In the genomic region with DNA sequence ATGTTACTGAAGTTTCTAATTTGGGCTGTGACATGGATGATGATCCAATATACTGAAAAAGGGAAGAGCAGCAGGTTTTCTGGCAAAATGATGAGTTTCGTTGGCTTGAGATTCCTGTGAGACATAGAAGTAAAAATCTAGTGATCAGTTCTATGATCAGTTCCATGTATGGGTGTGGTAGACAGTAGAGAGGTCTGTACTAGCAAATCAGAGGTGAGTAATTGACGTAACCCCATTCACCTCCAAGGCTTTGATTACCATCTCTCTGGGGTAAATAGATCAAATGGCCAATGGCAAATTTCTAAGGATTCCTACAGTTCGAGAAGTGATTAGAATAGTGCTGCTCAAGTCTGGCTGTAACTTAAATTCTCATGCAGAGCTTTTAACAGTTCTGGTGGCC, we compare ENCODE assay signal across 18 cellular contexts. TPM values are rescaled to one million over a fixed set of nuclear protein-coding genes. Genes with fewer than 3 reads are reported as not detected.
DNase-seq lines count a peak whose midpoint lies in the region; ATAC-seq lines count a peak whose summit lies in the region.
"Had no signal": no experiment of that assay in that cellular context is flagged by ENCODE, and none has a peak within 500 bp of the region (broad histone marks: within the 10 kb centered on the region; RNA-seq: fewer than 3 reads in every experiment).

No MANE protein-coding gene starts in this region.

- H3K4me3 Mint-ChIP-seq in CD8-positive, alpha-beta memory T cell, result peak overlapping the region; percentile 64 to 100 (median 75)
- peak overlapping the region; percentile 65 for H3K4me3 Mint-ChIP-seq in activated CD4-positive, alpha-beta memory T cell treated with anti-CD3 and anti-CD28 coated beads, Interleukin-2, amount 10 ng/mL, durations not matched to agents 7 days and 5 days
- H3K4me3 Mint-ChIP-seq in memory B cell, result peak overlapping the region; percentile 30
- H3K4me3 Mint-ChIP-seq: brain had no signal

- POLR2A ChIA-PET in CD8-positive, alpha-beta memory T cell (lab: Charles Lee), result no interaction called here
- POLR2A ChIA-PET in activated CD4-positive, alpha-beta memory T cell treated with anti-CD3 and anti-CD28 coated beads, Interleukin-2, amount 10 ng/mL, durations not matched to agents 7 days and 5 days (lab: Charles Lee), result interaction anchor here (1.2 to 10.9 kb wide), 6 partner anchors 68 to 359 kb away, joined by 4 to 611 read pairs (median 6); no protein-coding TSS in a partner anchor

- peak overlapping the region; percentile 71 to 97 (median 90) for H3K27ac Mint-ChIP-seq in CD8-positive, alpha-beta memory T cell
- peak overlapping the region; percentile 54 for H3K27ac Mint-ChIP-seq in activated CD4-positive, alpha-beta memory T cell treated with anti-CD3 and anti-CD28 coated beads, Interleukin-2, amount 10 ng/mL, durations not matched to agents 7 days and 5 days
- H3K27ac Mint-ChIP-seq in memory B cell, result peak overlapping the region; percentile 74

- peak overlapping the region; percentile 75 to 94 (median 86) for H3K4me2 ChIP-seq in BLaER1 treated with 17β-estradiol and CSF1 and Interleukin-3, amounts not matched to agents 10 nM and 100 nM

- H3K9me3 Mint-ChIP-seq in CD8-positive, alpha-beta memory T cell, result no peaks in the 10 kb centered on the region
- no peaks in the 10 kb centered on the region for H3K9me3 Mint-ChIP-seq in activated CD4-positive, alpha-beta memory T cell treated with anti-CD3 and anti-CD28 coated beads, Interleukin-2, amount 10 ng/mL, durations not matched to agents 7 days and 5 days
- no peaks in the 10 kb centered on the region for H3K9me3 Mint-ChIP-seq in memory B cell
- H3K9me3 Mint-ChIP-seq: brain had no signal

- peaks cover 68 to 85% (median 77%) of the 10 kb centered on the region in 3 donors for H3K4me1 Mint-ChIP-seq in CD8-positive, alpha-beta memory T cell
- H3K4me1 Mint-ChIP-seq in activated CD4-positive, alpha-beta memory T cell treated with anti-CD3 and anti-CD28 coated beads, Interleukin-2, amount 10 ng/mL, durations not matched to agents 7 days and 5 days, result peaks cover 69% of the 10 kb centered on the region
- H3K4me1 Mint-ChIP-seq in memory B cell, result peaks cover 62% of the 10 kb centered on the region

- CTCF ChIA-PET in CD8-positive, alpha-beta memory T cell (lab: Charles Lee), result interaction anchor here (1.6 kb wide), 1 partner anchor 9 kb away, joined by 4 read pairs; no protein-coding TSS in a partner anchor
- CTCF ChIA-PET in activated CD4-positive, alpha-beta memory T cell treated with anti-CD3 and anti-CD28 coated beads, Interleukin-2, amount 10 ng/mL, durations not matched to agents 7 days and 5 days (lab: Charles Lee), result no interaction called here

- H3K9me3 ChIP-seq in BLaER1 treated with 17β-estradiol and CSF1 and Interleukin-3, amounts not matched to agents 10 nM and 100 nM (replicated peaks in 1 of 11), result peaks cover 0 to 4% (median 0%) of the 10 kb centered on the region in 11 experiments; a peak in 1 of 22 replicates
- H3K9me3 ChIP-seq in CD8-positive, alpha-beta memory T cell (ENCODE audit: low read length), result no peaks in the 10 kb centered on the region
- H3K9me3 ChIP-seq: sigmoid colon had no signal

- H3K9ac ChIP-seq in BLaER1 treated with 17β-estradiol and CSF1 and Interleukin-3, amounts not matched to agents 10 nM and 100 nM, result peak overlapping the region in 7 of 11 experiments; percentile 32 to 99 (median 98); a peak in 9 of 22 replicates

- no peak for DNase-seq in CD8-positive, alpha-beta memory T cell
- DNase-seq in activated CD4-positive, alpha-beta memory T cell treated with anti-CD3 and anti-CD28 coated beads, Interleukin-2, amount 10 ng/mL, durations not matched to agents 7 days and 5 days, result no peak
- no peak for DNase-seq in memory B cell (ENCODE audit: low spot score in 2 of 2)
- no peak for DNase-seq in NCI-H526 (lab: John Stamatoyannopoulos, UW)
- DNase-seq: activated CD4-positive, alpha-beta T cell treated with anti-CD3 and anti-CD28 coated beads, Interleukin-2, amount 50 U/mL, for 4 hours; activated gamma-delta T cell; dermis blood vessel endothelial cell; GF-D8; left ventricle myocardium superior; NCI-H1048; NCI-H524 treated with DMSO at 0.1 percent for 48 hours; SIG-M5; sigmoid colon; stimulated activated CD4-positive, alpha-beta T cell treated with anti-CD3 and anti-CD28 coated beads, Interleukin-1b, Interleukin-23, amount 100 ng/mL, for 48 hours had no signal

- H3K27me3 ChIP-seq in BLaER1 treated with 17β-estradiol and CSF1 and Interleukin-3, amounts not matched to agents 10 nM and 100 nM, result no peaks in the 10 kb centered on the region
- no peaks in the 10 kb centered on the region for H3K27me3 ChIP-seq in CD8-positive, alpha-beta memory T cell (ENCODE audit: insufficient read depth, low read length, poor library complexity, severe bottlenecking)
- H3K27me3 ChIP-seq: sigmoid colon had no signal

- peaks cover under 1 to 86% (median 16%) of the 10 kb centered on the region in 3 donors for H3K36me3 Mint-ChIP-seq in CD8-positive, alpha-beta memory T cell
- peaks cover 85% of the 10 kb centered on the region for H3K36me3 Mint-ChIP-seq in activated CD4-positive, alpha-beta memory T cell treated with anti-CD3 and anti-CD28 coated beads, Interleukin-2, amount 10 ng/mL, durations not matched to agents 7 days and 5 days (ENCODE audit: low read depth)
- peaks cover 28% of the 10 kb centered on the region for H3K36me3 Mint-ChIP-seq in memory B cell
- H3K36me3 Mint-ChIP-seq: brain had no signal

- ATAC-seq in memory B cell (ENCODE audit: low read depth) (no peak), GM21786 (IDR thresholded peaks at IDR 0.05; ENCODE audit: unreplicated experiment) (no peak), HG03159 (IDR thresholded peaks at IDR 0.05; ENCODE audit: unreplicated experiment) (no peak)
- ATAC-seq: left ventricle myocardium superior had no signal

- peaks cover 15 to 83% (median 57%) of the 10 kb centered on the region in 11 experiments; a peak in 21 of 22 replicates for H3K36me3 ChIP-seq in BLaER1 treated with 17β-estradiol and CSF1 and Interleukin-3, amounts not matched to agents 10 nM and 100 nM
- H3K36me3 ChIP-seq in CD8-positive, alpha-beta memory T cell (ENCODE audit: insufficient read depth, low read length), result no peaks in the 10 kb centered on the region
- H3K36me3 ChIP-seq: sigmoid colon had no signal

- H3K27ac ChIP-seq in BLaER1 treated with 17β-estradiol and CSF1 and Interleukin-3, amounts not matched to agents 10 nM and 100 nM, result peak overlapping the region in 10 of 11 experiments; percentile 2 to 100 (median 70); a peak in 13 of 22 replicates
- H3K27ac ChIP-seq in CD8-positive, alpha-beta memory T cell (ENCODE audit: low read depth, low read length), result no peak overlapping the region
- H3K27ac ChIP-seq: sigmoid colon had no signal

- peaks cover 41 to 90% (median 73%) of the 10 kb centered on the region in 11 experiments; a peak in 21 of 22 replicates for H4K20me1 ChIP-seq in BLaER1 treated with 17β-estradiol and CSF1 and Interleukin-3, amounts not matched to agents 10 nM and 100 nM

- H3K4me1 ChIP-seq in BLaER1 treated with 17β-estradiol and CSF1 and Interleukin-3, amounts not matched to agents 10 nM and 100 nM, result peaks cover 53 to 88% (median 72%) of the 10 kb centered on the region in 10 experiments
- peaks cover 57% of the 10 kb centered on the region for H3K4me1 ChIP-seq in CD8-positive, alpha-beta memory T cell (ENCODE audit: insufficient read depth, low read length)

- H3K27me3 Mint-ChIP-seq in CD8-positive, alpha-beta memory T cell, result no peaks in the 10 kb centered on the region
- no peaks in the 10 kb centered on the region for H3K27me3 Mint-ChIP-seq in activated CD4-positive, alpha-beta memory T cell treated with anti-CD3 and anti-CD28 coated beads, Interleukin-2, amount 10 ng/mL, durations not matched to agents 7 days and 5 days
- no peaks in the 10 kb centered on the region for H3K27me3 Mint-ChIP-seq in memory B cell

- peak overlapping the region in 7 of 10 experiments; percentile 78 to 91 (median 86); a peak in 12 of 20 replicates for H3K4me3 ChIP-seq in BLaER1 treated with 17β-estradiol and CSF1 and Interleukin-3, amounts not matched to agents 10 nM and 100 nM
- H3K4me3 ChIP-seq in CD8-positive, alpha-beta memory T cell (ENCODE audit: low read length), result peak overlapping the region; percentile 3
- H3K4me3 ChIP-seq: sigmoid colon had no signal

RNA-seq across cellular contexts. Expression of a gene that starts 6.4 kb away (rescaled TPM):
- total RNA-seq in CD8-positive, alpha-beta memory T cell, result 100 to 1,000 TPM; 142 TPM
- polyA plus RNA-seq in CD8-positive, alpha-beta memory T cell, result 212 TPM
- total RNA-seq in activated CD4-positive, alpha-beta memory T cell treated with anti-CD3 and anti-CD28 coated beads, Interleukin-2, amount 10 ng/mL, durations not matched to agents 7 days and 5 days, result 100 to 1,000 TPM; 252 to 265 TPM
